ENCODE assay signal across 32 cellular contexts in genomic region chr6:14344486-14344885, GRCh38.
"Had no signal": no experiment of that assay in that cellular context is flagged by ENCODE, and none has a peak within 500 bp of the region (broad histone marks: within the 10 kb centered on the region; RNA-seq: fewer than 3 reads in every experiment).

No MANE protein-coding gene starts in this region.

- H3K27ac Mint-ChIP-seq: activated CD4-positive, alpha-beta memory T cell treated with anti-CD3 and anti-CD28 coated beads, Interleukin-2, amount 10 ng/mL, durations not matched to agents 7 days and 5 days; activated CD4-positive, alpha-beta T cell treated with anti-CD3 and anti-CD28 coated beads for 36 hours; activated CD4-positive, alpha-beta T cell treated with anti-CD3 and anti-CD28 coated beads, Interleukin-2, amount 10 ng/mL, durations not matched to agents 24 days and 14 days; activated naive CD4-positive, alpha-beta T cell treated with anti-CD3 and anti-CD28 coated beads, Interleukin-2, amount 10 ng/mL, durations not matched to agents 7 days and 5 days; activated naive CD4-positive, alpha-beta T cell treated with anti-CD3 and anti-CD28 coated beads, Interleukin-2, amount 50 U/mL, for 72 hours; activated naive CD8-positive, alpha-beta T cell treated with anti-CD3 and anti-CD28 coated beads, Interleukin-2, amount 10 ng/mL, durations not matched to agents 7 days and 5 days; activated T-cell treated with anti-CD3 and anti-CD28 coated beads, Interleukin-2, amount 50 U/mL, for 24 hours; activated T-cell treated with anti-CD3 and anti-CD28 coated beads, Interleukin-2, amount 50 U/mL, for 72 hours; effector memory CD8-positive, alpha-beta T cell; T-helper 17 cell; T-helper 2 cell treated with Interferon-gamma antibody and Interleukin-4, amounts not matched to agents 5 μg/mL and 100 μg/mL, for 36 hours had no signal

- H3K27ac ChIP-seq: ascending aorta, brain microvascular endothelial cell, esophagus muscularis mucosa, foreskin keratinocyte, gastrocnemius medialis, heart left ventricle, WERI-Rb-1 had no signal

- H3K9me3 ChIP-seq: ascending aorta, esophagus muscularis mucosa, gastrocnemius medialis, heart left ventricle had no signal

- ATAC-seq: activated CD4-positive, alpha-beta T cell treated with anti-CD3 and anti-CD28 coated beads for 36 hours; activated naive CD4-positive, alpha-beta T cell treated with anti-CD3 and anti-CD28 coated beads, Interleukin-2, amount 50 U/mL, for 72 hours; activated T-cell treated with anti-CD3 and anti-CD28 coated beads, Interleukin-2, amount 50 U/mL, for 72 hours; effector memory CD8-positive, alpha-beta T cell; foreskin keratinocyte; gastrocnemius medialis; heart left ventricle; T-helper 17 cell had no signal

- H3K4me1 Mint-ChIP-seq: activated CD4-positive, alpha-beta memory T cell treated with anti-CD3 and anti-CD28 coated beads, Interleukin-2, amount 10 ng/mL, durations not matched to agents 7 days and 5 days; activated naive CD4-positive, alpha-beta T cell treated with anti-CD3 and anti-CD28 coated beads, Interleukin-2, amount 10 ng/mL, durations not matched to agents 7 days and 5 days; central memory CD8-positive, alpha-beta T cell; T-helper 17 cell had no signal

- H3K36me3 ChIP-seq: ascending aorta, brain microvascular endothelial cell, esophagus muscularis mucosa, gastrocnemius medialis, heart left ventricle, WERI-Rb-1 had no signal

- H3K4me1 ChIP-seq: ascending aorta, foreskin keratinocyte, gastrocnemius medialis had no signal

- H3K27me3 Mint-ChIP-seq: activated CD4-positive, alpha-beta memory T cell treated with anti-CD3 and anti-CD28 coated beads, Interleukin-2, amount 10 ng/mL, durations not matched to agents 7 days and 5 days; activated CD4-positive, alpha-beta T cell treated with anti-CD3 and anti-CD28 coated beads for 36 hours; activated T-cell treated with anti-CD3 and anti-CD28 coated beads, Interleukin-2, amount 50 U/mL, for 24 hours; central memory CD8-positive, alpha-beta T cell had no signal

- DNase-seq: activated CD4-positive, alpha-beta memory T cell treated with anti-CD3 and anti-CD28 coated beads, Interleukin-2, amount 10 ng/mL, durations not matched to agents 7 days and 5 days; activated CD4-positive, alpha-beta T cell treated with anti-CD3 and anti-CD28 coated beads for 36 hours; activated CD4-positive, alpha-beta T cell treated with anti-CD3 and anti-CD28 coated beads, Interleukin-2, amount 10 ng/mL, durations not matched to agents 24 days and 14 days; activated CD4-positive, CD25-positive, alpha-beta regulatory T cell; activated CD4-positive, CD25-positive, alpha-beta regulatory T cell treated with anti-CD3 and anti-CD28 coated beads, Interleukin-2, amount 50 U/mL, for 72 hours; activated CD8-positive, alpha-beta memory T cell treated with anti-CD3 and anti-CD28 coated beads, Interleukin-2, amount 50 U/mL, for 48 hours; activated gamma-delta T cell; activated naive CD4-positive, alpha-beta T cell; activated naive CD4-positive, alpha-beta T cell treated with anti-CD3 and anti-CD28 coated beads, Interleukin-2, amount 10 ng/mL, durations not matched to agents 7 days and 5 days; activated naive CD8-positive, alpha-beta T cell treated with anti-CD3 and anti-CD28 coated beads, Interleukin-2, amount 10 ng/mL, durations not matched to agents 7 days and 5 days; activated T-cell treated with anti-CD3 and anti-CD28 coated beads for 4 hours; activated T-cell treated with anti-CD3 and anti-CD28 coated beads, Interleukin-2, amount 50 U/mL, for 24 hours; activated T-cell treated with anti-CD3 and anti-CD28 coated beads, Interleukin-2, amount 50 U/mL, for 72 hours; brain microvascular endothelial cell; cortex of kidney; dermis blood vessel endothelial cell; effector CD4-positive, alpha-beta T cell; effector memory CD8-positive, alpha-beta T cell; erythroblast; foreskin keratinocyte; gastrocnemius medialis; glutamatergic neuron; heart left ventricle; T-helper 1 cell; T-helper 17 cell; T1000; WERI-Rb-1 had no signal

- H3K9me3 Mint-ChIP-seq: activated CD4-positive, alpha-beta memory T cell treated with anti-CD3 and anti-CD28 coated beads, Interleukin-2, amount 10 ng/mL, durations not matched to agents 7 days and 5 days; activated CD4-positive, alpha-beta T cell treated with anti-CD3 and anti-CD28 coated beads, Interleukin-2, amount 10 ng/mL, durations not matched to agents 24 days and 14 days; activated naive CD4-positive, alpha-beta T cell treated with anti-CD3 and anti-CD28 coated beads, Interleukin-2, amount 10 ng/mL, durations not matched to agents 7 days and 5 days; activated naive CD4-positive, alpha-beta T cell treated with anti-CD3 and anti-CD28 coated beads, Interleukin-2, amount 50 U/mL, for 72 hours; activated naive CD8-positive, alpha-beta T cell treated with anti-CD3 and anti-CD28 coated beads, Interleukin-2, amount 10 ng/mL, durations not matched to agents 7 days and 5 days; activated T-cell treated with anti-CD3 and anti-CD28 coated beads, Interleukin-2, amount 50 U/mL, for 24 hours; central memory CD8-positive, alpha-beta T cell; effector memory CD8-positive, alpha-beta T cell; T-helper 2 cell treated with Interferon-gamma antibody and Interleukin-4, amounts not matched to agents 5 μg/mL and 100 μg/mL, for 36 hours had no signal

- H3K4me3 ChIP-seq: ascending aorta, esophagus muscularis mucosa, gastrocnemius medialis, heart left ventricle had no signal

- H3K4me3 Mint-ChIP-seq: activated CD4-positive, alpha-beta memory T cell treated with anti-CD3 and anti-CD28 coated beads, Interleukin-2, amount 10 ng/mL, durations not matched to agents 7 days and 5 days; activated CD4-positive, alpha-beta T cell treated with anti-CD3 and anti-CD28 coated beads for 36 hours; activated CD4-positive, alpha-beta T cell treated with anti-CD3 and anti-CD28 coated beads, Interleukin-2, amount 10 ng/mL, durations not matched to agents 24 days and 14 days; activated naive CD4-positive, alpha-beta T cell treated with anti-CD3 and anti-CD28 coated beads, Interleukin-2, amount 10 ng/mL, durations not matched to agents 7 days and 5 days; activated naive CD8-positive, alpha-beta T cell treated with anti-CD3 and anti-CD28 coated beads, Interleukin-2, amount 10 ng/mL, durations not matched to agents 7 days and 5 days; activated T-cell treated with anti-CD3 and anti-CD28 coated beads, Interleukin-2, amount 50 U/mL, for 24 hours; activated T-cell treated with anti-CD3 and anti-CD28 coated beads, Interleukin-2, amount 50 U/mL, for 72 hours; central memory CD8-positive, alpha-beta T cell; effector memory CD8-positive, alpha-beta T cell; T-helper 17 cell; T-helper 2 cell treated with Interferon-gamma antibody and Interleukin-4, amounts not matched to agents 5 μg/mL and 100 μg/mL, for 36 hours had no signal

- H3K27me3 ChIP-seq: ascending aorta, brain microvascular endothelial cell, esophagus muscularis mucosa, foreskin keratinocyte, gastrocnemius medialis, heart left ventricle had no signal

- H3K36me3 Mint-ChIP-seq: activated naive CD4-positive, alpha-beta T cell treated with anti-CD3 and anti-CD28 coated beads, Interleukin-2, amount 10 ng/mL, durations not matched to agents 7 days and 5 days; activated naive CD4-positive, alpha-beta T cell treated with anti-CD3 and anti-CD28 coated beads, Interleukin-2, amount 50 U/mL, for 72 hours; activated naive CD8-positive, alpha-beta T cell treated with anti-CD3 and anti-CD28 coated beads, Interleukin-2, amount 10 ng/mL, durations not matched to agents 7 days and 5 days had no signal
